ENCODE assay signal across 8 cellular contexts in the genomic region with DNA sequence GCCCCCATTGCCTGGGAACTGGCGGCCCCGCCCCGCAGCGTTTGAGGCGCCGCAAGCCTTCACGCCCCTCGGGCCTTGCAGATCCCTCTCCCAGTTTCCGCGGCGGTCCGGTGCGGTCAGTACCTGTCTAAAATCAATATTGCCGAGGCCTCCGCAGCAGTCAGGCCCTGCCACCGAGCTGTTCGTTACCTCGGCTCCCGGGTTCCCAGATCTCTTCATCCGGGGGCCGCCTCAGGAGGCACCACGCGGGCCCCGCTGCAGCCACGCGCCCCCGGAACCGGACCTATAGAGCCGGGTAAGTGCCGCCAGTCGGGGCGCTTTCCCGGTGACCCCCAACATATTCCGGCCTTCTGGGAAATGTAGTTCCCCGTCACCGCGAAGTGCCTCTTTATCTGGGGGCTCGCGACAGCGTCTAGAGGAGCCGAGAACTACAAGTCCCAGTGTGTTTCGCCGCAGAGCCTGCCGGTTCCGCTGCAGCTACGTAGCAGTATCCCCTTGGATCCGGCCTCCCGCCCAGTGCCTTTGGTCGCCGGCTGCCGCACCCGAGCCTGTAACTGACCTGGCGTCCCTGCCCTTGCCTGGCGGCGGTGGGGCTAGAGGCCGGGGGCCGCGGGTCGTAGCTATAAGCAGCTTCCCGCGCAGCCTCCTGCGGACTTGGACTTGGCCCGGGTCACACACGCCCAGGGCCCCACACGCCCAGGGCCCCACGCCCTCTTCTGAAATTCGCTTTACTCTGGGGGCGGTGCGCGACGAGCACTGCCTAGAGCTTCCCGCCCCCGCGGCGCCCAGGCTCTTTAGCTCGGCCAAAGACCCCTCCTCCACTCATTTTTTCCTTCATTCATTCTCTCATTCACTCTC. TPM values are rescaled to one million over a fixed set of nuclear protein-coding genes. Genes with fewer than 3 reads are reported as not detected.
DNase-seq lines count a peak whose midpoint lies in the region; ATAC-seq and TF ChIP-seq lines count a peak whose summit lies in the region.

A gene with protein sequence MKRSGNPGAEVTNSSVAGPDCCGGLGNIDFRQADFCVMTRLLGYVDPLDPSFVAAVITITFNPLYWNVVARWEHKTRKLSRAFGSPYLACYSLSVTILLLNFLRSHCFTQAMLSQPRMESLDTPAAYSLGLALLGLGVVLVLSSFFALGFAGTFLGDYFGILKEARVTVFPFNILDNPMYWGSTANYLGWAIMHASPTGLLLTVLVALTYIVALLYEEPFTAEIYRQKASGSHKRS (minus strand): TSS at position 301 of the 858 bp plus-strand sequence. CDS start 82 bp downstream, at position 219.

- no peaks in the 10 kb centered on the region for H3K36me3 ChIP-seq in RWPE2 (ENCODE audit: low read depth)

- no peaks in the 10 kb centered on the region for H3K27me3 ChIP-seq in RWPE2 (ENCODE audit: insufficient read depth, poor library complexity, severe bottlenecking)

- H3K9me3 Mint-ChIP-seq in activated T-helper 2 cell treated with anti-CD3 and anti-CD28 coated beads, Interferon-gamma antibody, Interleukin-2, Interleukin-4, amounts not matched to agents 10 μg/mL and 5 μg/mL and 100 μg/mL, durations not matched to agents 14 hours and 24 hours and 36 hours = no peaks in the 10 kb centered on the region
- no peaks in the 10 kb centered on the region for H3K9me3 Mint-ChIP-seq in natural killer cell

- H3K4me1 Mint-ChIP-seq in activated T-helper 2 cell treated with anti-CD3 and anti-CD28 coated beads, Interferon-gamma antibody, Interleukin-2, Interleukin-4, amounts not matched to agents 10 μg/mL and 5 μg/mL and 100 μg/mL, durations not matched to agents 14 hours and 24 hours and 36 hours (ENCODE audit: low read depth) = peaks cover 12% of the 10 kb centered on the region
- peaks cover 20 to 24% of the 10 kb centered on the region in 2 donors for H3K4me1 Mint-ChIP-seq in natural killer cell

- peak within 1 kb of the TSS; percentile 80 for H3K4me3 ChIP-seq in RWPE2 (ENCODE audit: severe bottlenecking)

- peak; percentile 97 for ATAC-seq in RWPE2 (ENCODE audit: low read depth)
- ATAC-seq in natural killer cell = peak; percentile 94 to 98 (median 94)

- H3K36me3 Mint-ChIP-seq in activated T-helper 2 cell treated with anti-CD3 and anti-CD28 coated beads, Interferon-gamma antibody, Interleukin-2, Interleukin-4, amounts not matched to agents 10 μg/mL and 5 μg/mL and 100 μg/mL, durations not matched to agents 14 hours and 24 hours and 36 hours (ENCODE audit: low read depth) = no peaks in the 10 kb centered on the region
- H3K36me3 Mint-ChIP-seq in natural killer cell = no peaks in the 10 kb centered on the region

- H3K27me3 Mint-ChIP-seq in activated T-helper 2 cell treated with anti-CD3 and anti-CD28 coated beads, Interferon-gamma antibody, Interleukin-2, Interleukin-4, amounts not matched to agents 10 μg/mL and 5 μg/mL and 100 μg/mL, durations not matched to agents 14 hours and 24 hours and 36 hours (ENCODE audit: low read depth) = no peaks in the 10 kb centered on the region
- H3K27me3 Mint-ChIP-seq in natural killer cell (ENCODE audit: low read depth in 2 of 2) = peaks cover 0 to 2% of the 10 kb centered on the region in 2 donors

- peak; percentile 99 for DNase-seq in EH (ENCODE audit: low read depth)
- DNase-seq in H4 (ENCODE audit: low spot score) = peak; percentile 97
- DNase-seq in LoVo (ENCODE audit: low spot score) = peak; percentile 98
- DNase-seq in RWPE2 (ENCODE audit: low spot score) = peak; percentile 98
- peak; percentile 92 for DNase-seq in activated T-helper 2 cell treated with anti-CD3 and anti-CD28 coated beads, Interferon-gamma antibody, Interleukin-2, Interleukin-4, amounts not matched to agents 10 μg/mL and 5 μg/mL and 100 μg/mL, durations not matched to agents 14 hours and 24 hours and 36 hours (ENCODE audit: low spot score)
- peak; percentile 98 for DNase-seq in fibroblast of peridontal ligament (ENCODE audit: extremely low read depth)
- DNase-seq in natural killer cell = peak; percentile 88
- DNase-seq in stimulated activated naive CD4-positive, alpha-beta T cell treated with Interleukin-2 at 50 U/mL for 16 hours (lab: John Stamatoyannopoulos, UW) = peak; percentile 94

- no peaks in the 10 kb centered on the region for H3K9me3 ChIP-seq in RWPE2 (ENCODE audit: severe bottlenecking)

- peak within 1 kb of the TSS; percentile 96 for H3K4me3 Mint-ChIP-seq in activated T-helper 2 cell treated with anti-CD3 and anti-CD28 coated beads, Interferon-gamma antibody, Interleukin-2, Interleukin-4, amounts not matched to agents 10 μg/mL and 5 μg/mL and 100 μg/mL, durations not matched to agents 14 hours and 24 hours and 36 hours (ENCODE audit: low read depth)
- H3K4me3 Mint-ChIP-seq in natural killer cell = peak within 1 kb of the TSS; percentile 92

- TF ChIP-seq CTCF in RWPE2 (IDR thresholded peaks at IDR 0.05; ENCODE audit: poor library complexity, severe bottlenecking) (no peak), natural killer cell (IDR thresholded peaks at IDR 0.05) (no peak)

- H3K27ac ChIP-seq in RWPE2 (ENCODE audit: poor library complexity, severe bottlenecking) = peak within 1 kb of the TSS; percentile 62

- peaks cover 7% of the 10 kb centered on the region for H3K4me1 ChIP-seq in RWPE2 (ENCODE audit: insufficient read depth, poor library complexity, severe bottlenecking)

- H3K27ac Mint-ChIP-seq in activated T-helper 2 cell treated with anti-CD3 and anti-CD28 coated beads, Interferon-gamma antibody, Interleukin-2, Interleukin-4, amounts not matched to agents 10 μg/mL and 5 μg/mL and 100 μg/mL, durations not matched to agents 14 hours and 24 hours and 36 hours = peak within 1 kb of the TSS; percentile 96
- peak within 1 kb of the TSS; percentile 83 to 87 for H3K27ac Mint-ChIP-seq in natural killer cell

- intact Hi-C loops in activated T-helper 2 cell treated with anti-CD3 and anti-CD28 coated beads, Interferon-gamma antibody, Interleukin-2, Interleukin-4, amounts not matched to agents 10 μg/mL and 5 μg/mL and 100 μg/mL, durations not matched to agents 14 hours and 24 hours and 36 hours (cut with micrococcal nuclease) = loop anchor here (1.0 to 5.0 kb wide), 7 partner anchors 95 to 591 kb away; a partner anchor contains a TSS
- intact Hi-C loops in natural killer cell (cut with micrococcal nuclease) = no loop called here

RNA-seq across cellular contexts. Expression of the gene that starts here (rescaled TPM):
- total RNA-seq in H4 (2014; rRNA removed; shearing (Covaris generic)) = 51.5 and 57.2 TPM in 2 replicates
- total RNA-seq in activated T-helper 2 cell treated with anti-CD3 and anti-CD28 coated beads, Interferon-gamma antibody, Interleukin-2, Interleukin-4, amounts not matched to agents 10 μg/mL and 5 μg/mL and 100 μg/mL, durations not matched to agents 14 hours and 24 hours and 36 hours = 37.4 and 39.2 TPM in 2 replicates
- 10 to 100 TPM; 10.3 to 13.6 (median 12.6) TPM for total RNA-seq in natural killer cell

Comparison
In these comparisons a context has a peak if more than half of its experiments do, and no peak if none do; other contexts are left out.
1. Peak in every context shown above with its lines: DNase-seq, ATAC-seq, H3K4me3 ChIP-seq and H3K27ac ChIP-seq.